In the genomic region with DNA sequence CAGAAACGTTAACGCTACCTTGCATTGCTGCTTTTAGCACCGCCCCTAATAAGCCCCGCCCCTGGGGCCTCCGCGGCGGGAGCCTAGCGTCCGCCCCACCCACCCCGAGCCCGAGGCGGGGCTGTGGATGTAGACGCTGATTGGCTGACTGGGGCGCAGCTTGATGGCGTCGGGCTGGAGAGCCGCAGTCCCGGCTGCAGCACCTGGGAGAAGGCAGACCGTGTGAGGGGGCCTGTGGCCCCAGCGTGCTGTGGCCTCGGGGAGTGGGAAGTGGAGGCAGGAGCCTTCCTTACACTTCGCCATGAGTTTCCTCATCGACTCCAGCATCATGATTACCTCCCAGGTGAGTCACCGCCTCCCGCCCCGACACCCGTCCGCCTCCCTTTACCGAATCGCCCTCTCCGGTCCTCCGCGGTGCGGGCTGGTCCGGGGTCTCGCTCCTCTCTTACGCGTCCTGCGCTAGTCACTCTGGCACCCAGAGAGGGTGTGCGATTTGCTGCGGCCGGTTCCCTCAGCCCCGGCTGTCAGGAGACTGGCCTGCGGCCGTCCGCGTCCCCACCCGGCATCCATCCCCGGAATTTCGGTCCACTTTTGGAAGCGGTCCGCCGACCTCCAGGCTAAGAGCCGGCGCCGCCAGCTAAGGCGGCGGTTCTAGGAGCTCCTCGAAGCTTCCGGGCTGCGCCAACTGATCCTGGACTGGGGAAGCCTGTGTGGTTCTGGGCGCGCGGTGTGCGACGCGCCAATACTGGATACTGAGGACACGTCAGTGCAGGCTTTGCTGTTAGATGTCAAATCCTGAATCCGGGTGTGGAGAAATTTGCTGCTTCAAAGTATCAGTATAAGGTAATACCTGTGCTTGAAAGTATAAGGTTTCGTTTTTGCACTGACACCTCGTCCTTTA, we compare ENCODE assay signal across 8 cellular contexts.
DNase-seq lines count a peak whose midpoint lies in the region; ATAC-seq lines count a peak whose summit lies in the region.

TSS of gene GPR89A (plus strand) at position 156 of the 901 bp plus-strand sequence. CDS start at position 302, 146 bp downstream.

- peak; percentile 85 for DNase-seq in AG08396 (ENCODE audit: low spot score)
- peak; percentile 96 for DNase-seq in NCI-H345 treated with DMSO at 0.1 percent for 48 hours (lab: John Stamatoyannopoulos, UW; ENCODE audit: unreplicated experiment)
- peak; percentile 90 for DNase-seq in activated CD4-positive, CD25-positive, alpha-beta regulatory T cell treated with anti-CD3 and anti-CD28 coated beads, Interleukin-2, amount 50 U/mL, for 16 hours (ENCODE audit: low read depth, low spot score)
- DNase-seq in cerebellar cortex (ENCODE audit: low spot score) = peak; percentile 94
- peak; percentile 97 for DNase-seq in islet precursor cell
- peak; percentile 93 to 95 (median 95) for DNase-seq in stimulated activated CD4-positive, alpha-beta T cell treated with anti-CD3 and anti-CD28 coated beads, Interleukin-12 subunit alpha, Interleukin-12 subunit beta, amount 100 ng/mL, for 48 hours (ENCODE audit: low read depth in 2 of 3, low spot score in 1 of 3)

- ATAC-seq in GM19023 (IDR thresholded peaks at IDR 0.05; ENCODE audit: unreplicated experiment) (peak; percentile 98), HG03280 (IDR thresholded peaks at IDR 0.05; ENCODE audit: unreplicated experiment) (peak; percentile 95)

Comparison
In these comparisons a context has a peak if more than half of its experiments do, and no peak if none do; other contexts are left out.
1. Peak in every context shown above with its lines: DNase-seq and ATAC-seq.